Comparison of ENCODE assay signal across 9 cellular contexts in the genomic region with DNA sequence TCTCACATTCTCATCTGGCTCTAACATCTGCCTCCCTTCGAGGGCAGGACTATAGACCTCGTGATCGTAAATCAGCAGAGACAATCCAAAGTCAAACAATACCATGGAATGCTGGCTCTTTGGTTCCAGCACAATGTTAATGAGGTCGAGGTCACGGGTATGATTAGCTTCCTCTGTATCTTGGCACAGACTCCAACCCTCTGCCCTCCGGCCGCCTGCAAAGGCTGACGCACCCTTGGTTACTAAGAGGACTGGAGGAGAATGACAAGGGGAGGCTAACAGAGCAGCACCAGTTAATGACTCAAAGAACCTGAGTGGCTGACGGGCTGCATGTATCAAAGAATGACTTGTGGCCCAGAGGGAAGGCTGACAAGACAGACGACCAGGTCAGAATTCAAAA. TPM values are rescaled to one million over a fixed set of nuclear protein-coding genes. Genes with fewer than 3 reads are reported as not detected.
DNase-seq lines count a peak whose midpoint lies in the region; ATAC-seq, FAIRE-seq and TF ChIP-seq lines count a peak whose summit lies in the region.
"Had no signal": no experiment of that assay in that cellular context is flagged by ENCODE, and none has a peak within 500 bp of the region (broad histone marks: within the 10 kb centered on the region; RNA-seq: fewer than 3 reads in every experiment).

No MANE protein-coding gene starts in this region.

- TF ChIP-seq EP300 in K562 (IDR thresholded peaks at IDR 0.05; ENCODE audit: low read length): no peak

- no peak for TF ChIP-seq RAD21 in K562 (CRISPR knock-in tag; conservative IDR thresholded peaks at IDR 0.05 in 1 of 2, IDR thresholded peaks at IDR 0.05 in 1 of 2)

- no peaks in the 10 kb centered on the region; the same call in 1 of the 2 replicates for H3K9me3 ChIP-seq in K562 (replicated peaks; ENCODE audit: control insufficient read depth, insufficient read depth, low read depth, low read length)
- no peaks in the 10 kb centered on the region for H3K9me3 ChIP-seq in kidney (ENCODE audit: control insufficient read depth in 1 of 2, low read length in 2 of 2)
- no peaks in the 10 kb centered on the region for H3K9me3 ChIP-seq in thyroid gland

- DNase-seq in HTR-8/SVneo (ENCODE audit: insufficient read length, low spot score) (peak; percentile 88), K562 (ENCODE audit: extremely low read depth in 1 of 4, low spot score in 3 of 4) (no peak), kidney (peak; percentile 93), thyroid gland (peak; percentile 88), mesothelial cell of epicardium (ENCODE audit: low spot score in 2 of 2, unreplicated experiment in 2 of 2) (no peak)
- no peak for DNase-seq in stimulated activated CD4-positive, alpha-beta T cell treated with anti-CD3 and anti-CD28 coated beads, Interleukin-4, amount 100 ng/mL, for 4 hours

- H2AFZ ChIP-seq in K562 (ENCODE audit: low read depth, low read length): no peak overlapping the region

- in situ Hi-C loops in K562 (cut with MboI): loop anchor here (10.0 kb wide), 1 partner anchor 174 kb away; no protein-coding TSS in a partner anchor

- no peak overlapping the region for H3K4me3 ChIP-seq in K562
- H3K4me3 ChIP-seq in kidney (ENCODE audit: low read length in 2 of 2): no peak overlapping the region
- H3K4me3 ChIP-seq in thyroid gland (replicated peaks in 1 of 3): no peak overlapping the region

- ATAC-seq in K562: no peak
- ATAC-seq in HG03095 (IDR thresholded peaks at IDR 0.05; ENCODE audit: unreplicated experiment): no peak
- ATAC-seq in GM21717 (IDR thresholded peaks at IDR 0.05; ENCODE audit: unreplicated experiment): no peak

- H3K79me2 ChIP-seq in K562 (ENCODE audit: control insufficient read depth, insufficient read depth, low read length): no peaks in the 10 kb centered on the region

- no peak overlapping the region for H3K27ac Mint-ChIP-seq in mesothelial cell of epicardium

- H3K36me3 Mint-ChIP-seq in mesothelial cell of epicardium: no peaks in the 10 kb centered on the region

- no peaks in the 10 kb centered on the region for H3K9me3 Mint-ChIP-seq in mesothelial cell of epicardium

- no peaks in the 10 kb centered on the region for H3K27me3 ChIP-seq in K562 (ENCODE audit: control insufficient read depth in 2 of 2, insufficient read depth in 2 of 2, low read length in 2 of 2)
- no peaks in the 10 kb centered on the region for H3K27me3 ChIP-seq in thyroid gland

- H3K9ac ChIP-seq in K562 (ENCODE audit: insufficient read depth in 1 of 2, low read depth in 2 of 2, low read length in 2 of 2): no peak overlapping the region
- no peak overlapping the region for H3K9ac ChIP-seq in kidney (ENCODE audit: low read length in 2 of 2)

- H3K4me1 Mint-ChIP-seq in mesothelial cell of epicardium: peaks cover 54% of the 10 kb centered on the region

- H3K27ac ChIP-seq in K562 (ENCODE audit: extremely low read depth, low read depth, low read length): no peak overlapping the region
- H3K27ac ChIP-seq in kidney (ENCODE audit: low read depth in 2 of 2, low read length in 2 of 2): no peak overlapping the region
- peak overlapping the region; percentile 34 to 69 (median 50) for H3K27ac ChIP-seq in thyroid gland
- H3K27ac ChIP-seq: HL-60 had no signal

- CTCF ChIA-PET in K562 (lab: Yijun Ruan, JAX; ENCODE audit: low intra/inter-chr PET ratio): no interaction called here

- WGBS in K562 (ENCODE audit: insufficient coverage, low coverage, missing lambda C conversion rate): 59% methylated on average over 9 of the region's 10 CpGs
- 16 to 33% methylated on average over 10 of the region's 10 CpGs for WGBS in thyroid gland, 2 donors

- no peak overlapping the region for H3K4me2 ChIP-seq in K562 (ENCODE audit: insufficient read depth, low read length)

- intact Hi-C loops in K562 (cut with micrococcal nuclease) (loop anchor here (10.0 kb wide), 1 partner anchor 326 kb away; no protein-coding TSS in a partner anchor), kidney (cut with DNase I) (no loop called here), thyroid gland (cut with DNase I) (no loop called here)

- BruUV-seq in K562 (replicated peaks; lab: Mats Ljungman, UMichigan): no TSS peak

- no peaks in the 10 kb centered on the region for H3K9me1 ChIP-seq in K562 (ENCODE audit: control insufficient read depth, insufficient read depth, low read length)

- H4K20me1 ChIP-seq in K562 (replicated peaks; ENCODE audit: control insufficient read depth, insufficient read depth, low read length): no peaks in the 10 kb centered on the region

- peak; percentile 80 for FAIRE-seq in HTR-8/SVneo (lab: Jason Lieb, UNC)
- no peak for FAIRE-seq in K562 (lab: Jason Lieb, UNC)
- no peak for FAIRE-seq in kidney (lab: Jason Lieb, UNC)

- no peaks in the 10 kb centered on the region for H3K36me3 ChIP-seq in K562 (ENCODE audit: control insufficient read depth, insufficient read depth, low read length)
- no peaks in the 10 kb centered on the region for H3K36me3 ChIP-seq in kidney (ENCODE audit: control insufficient read depth in 1 of 2, insufficient read depth in 2 of 2, low read length in 2 of 2)
- no peaks in the 10 kb centered on the region for H3K36me3 ChIP-seq in thyroid gland

- no peak for TF ChIP-seq CTCF in K562 (IDR thresholded peaks at IDR 0.05 in 2 of 3, conservative IDR thresholded peaks at IDR 0.05 in 1 of 3; ENCODE audit: insufficient read depth in 2 of 3, low read depth in 1 of 3, low read length in 3 of 3)
- no peak for TF ChIP-seq CTCF in kidney (IDR thresholded peaks at IDR 0.05; ENCODE audit: borderline replicate concordance, extremely low read depth, insufficient read depth)
- no peak for TF ChIP-seq CTCF in thyroid gland (IDR thresholded peaks at IDR 0.05)
- no peak for TF ChIP-seq CTCF in mesothelial cell of epicardium (IDR thresholded peaks at IDR 0.05; ENCODE audit: unreplicated experiment)

- H3K4me1 ChIP-seq in K562 (replicated peaks in 1 of 2; ENCODE audit: control insufficient read depth in 2 of 2, insufficient read depth in 2 of 2, low read length in 2 of 2) (peaks cover 0 to 6% of the 10 kb centered on the region in 2 experiments; a peak in 3 of 5 replicates), kidney (ENCODE audit: control insufficient read depth in 1 of 2, insufficient read depth in 1 of 2, low read depth in 1 of 2, low read length in 2 of 2) (peaks cover 5 to 12% of the 10 kb centered on the region in 2 donors), thyroid gland (peaks cover 25 to 56% of the 10 kb centered on the region in 2 donors)

- H3K4me3 Mint-ChIP-seq in mesothelial cell of epicardium: no peak overlapping the region

- TF ChIP-seq POLR2A in K562 (conservative IDR thresholded peaks at IDR 0.05) (no peak), thyroid gland (IDR thresholded peaks at IDR 0.05) (no peak)

- H3K27me3 Mint-ChIP-seq in mesothelial cell of epicardium (ENCODE audit: low read depth): no peaks in the 10 kb centered on the region

- POLR2A ChIA-PET in K562 (lab: Yijun Ruan, JAX): interaction anchor here (0.6 to 0.7 kb wide), 2 partner anchors 30 to 641 kb away, joined by 4 to 5 read pairs; no protein-coding TSS in a partner anchor

TF ChIP-seq in K562, 482 proteins besides CTCF, POLR2A, EP300 and RAD21 (continues in another document):
- no peak for TF ChIP-seq ZNF695 (CRISPR knock-in tag; IDR thresholded peaks at IDR 0.05)
- TF ChIP-seq MEIS2 (IDR thresholded peaks at IDR 0.05; ENCODE audit: partially characterized antibody): peak; percentile 58
- 0 out of 2 replicates have a peak, but pooled peaks have one; percentile 27 for TF ChIP-seq PKNOX1 (IDR thresholded peaks at IDR 0.05)

RNA-seq across cellular contexts. Expression of gene LHFPL2, which starts 10.1 kb away (rescaled TPM):
- total RNA-seq in K562 (2011; cell fraction: chromatin; rRNA removed; ENCODE audit: low replicate concordance): 9.1 and 15.2 TPM in 2 replicates
- total RNA-seq in K562 (2011; cell fraction: nucleolus; rRNA removed): 7.2 and 7.5 TPM in 2 replicates
- total RNA-seq in K562 (2011; cell fraction: nucleoplasm; rRNA removed): 8.7 and 12.7 TPM in 2 replicates
- total RNA-seq in K562 (2014; rRNA removed) (4.1 and 5.2 TPM in 2 replicates), K562 (2014; rRNA removed; fragmentation: Illumina TruSeq; extraction: Trizol) (6.4 and 6.6 TPM in 2 replicates), K562 (2015; rRNA removed; fragmentation: Illumina TruSeq; extraction: Trizol) (5.1 and 5.2 TPM in 2 replicates), K562 (2021) (6.6 TPM in 2 replicates), kidney (12.6 TPM), thyroid gland (10 to 100 TPM; 17.6 to 25.7 (median 23.7) TPM), mesothelial cell of epicardium (41.7 to 43.1 TPM (median 42.1 TPM) in 3 replicates)
- polyA plus RNA-seq in K562 (2011; rRNA removed) (1.9 and 4.6 TPM in 2 replicates), K562 (2014; fragmentation: Illumina TruSeq; extraction: Trizol) (4.8 and 5.6 TPM in 2 replicates), K562 (2014; fragmentation: Nextera tagmentation; extraction: Ambion mirVana) (1 to 10 TPM; 1.0 to 1.6 TPM), K562 (2014; rRNA removed) (3.7 TPM in 2 replicates), kidney (ENCODE audit: insufficient read depth, low read depth, low replicate concordance) (1.8 TPM)
- polyA plus RNA-seq in K562 (2011; cell fraction: cytosol; rRNA removed): 1.6 and 3.6 TPM in 2 replicates
- 1.8 and 5.6 TPM in 2 replicates for polyA plus RNA-seq in K562 (2011; cell fraction: nucleus; rRNA removed)
- polyA plus RNA-seq in K562 (2012): 3.7 and 6.0 TPM in 2 replicates
- 6.7 and 11.2 TPM in 2 replicates for polyA minus RNA-seq in K562 (2011; rRNA and poly(A)+ RNA removed)
- polyA minus RNA-seq in K562 (2011; cell fraction: cytosol; rRNA and poly(A)+ RNA removed): 5.9 and 9.2 TPM in 2 replicates
- polyA minus RNA-seq in K562 (2011; cell fraction: nucleus; rRNA and poly(A)+ RNA removed): 6.6 and 7.4 TPM in 2 replicates

Comparison
In these comparisons a context has a peak if more than half of its experiments do, and no peak if none do; other contexts are left out.
1. DNase-seq: peak in HTR-8/SVneo (single experiment), kidney (single experiment) and thyroid gland (2 of 2); none in K562 (0 of 4), stimulated activated CD4-positive, alpha-beta T cell treated with anti-CD3 and anti-CD28 coated beads, Interleukin-4, amount 100 ng/mL, for 4 hours (0 of 2) and mesothelial cell of epicardium (0 of 2).
2. H3K27ac ChIP-seq: peak in thyroid gland (3 of 3); none in K562 (single experiment) and kidney (0 of 2).